In genomic region chr10:13693783-13694450, GRCh38 we compare ENCODE assay signal across 24 cellular contexts.
"Had no signal": no experiment of that assay in that cellular context is flagged by ENCODE, and none has a peak within 500 bp of the region (broad histone marks: within the 10 kb centered on the region; RNA-seq: fewer than 3 reads in every experiment).

No MANE protein-coding gene starts in this region.

- H3K4me3 Mint-ChIP-seq: activated CD4-positive, alpha-beta memory T cell treated with anti-CD3 and anti-CD28 coated beads, Interleukin-2, amount 10 ng/mL, durations not matched to agents 7 days and 5 days; activated CD4-positive, alpha-beta T cell treated with anti-CD3 and anti-CD28 coated beads, Interleukin-2, amount 10 ng/mL, durations not matched to agents 7 days and 5 days; activated naive CD4-positive, alpha-beta T cell treated with anti-CD3 and anti-CD28 coated beads, Interleukin-2, amount 10 ng/mL, durations not matched to agents 7 days and 5 days; activated T-cell treated with anti-CD3 and anti-CD28 coated beads, Interleukin-2, amount 50 U/mL, for 24 hours; immature natural killer cell; natural killer cell treated with Interleukin-12 subunit alpha and Interleukin-12 subunit beta and Interleukin-15 and Interleukin-18, amount 100 ng/mL, for 72 hours; T-helper 17 cell had no signal

- H3K79me2 ChIP-seq: parathyroid adenoma had no signal

- H3K4me1 ChIP-seq: parathyroid adenoma, transverse colon had no signal

- H3K27ac Mint-ChIP-seq: activated CD4-positive, alpha-beta memory T cell treated with anti-CD3 and anti-CD28 coated beads, Interleukin-2, amount 10 ng/mL, durations not matched to agents 7 days and 5 days; activated CD4-positive, alpha-beta T cell treated with anti-CD3 and anti-CD28 coated beads, Interleukin-2, amount 10 ng/mL, durations not matched to agents 7 days and 5 days; activated naive CD4-positive, alpha-beta T cell treated with anti-CD3 and anti-CD28 coated beads, Interleukin-2, amount 10 ng/mL, durations not matched to agents 7 days and 5 days; activated T-cell treated with anti-CD3 and anti-CD28 coated beads, Interleukin-2, amount 50 U/mL, for 24 hours; immature natural killer cell; natural killer cell treated with Interleukin-12 subunit alpha and Interleukin-12 subunit beta and Interleukin-15 and Interleukin-18, amount 100 ng/mL, for 72 hours; T-helper 17 cell had no signal

- H3K36me3 ChIP-seq: transverse colon had no signal

- H3K36me3 Mint-ChIP-seq: activated naive CD4-positive, alpha-beta T cell treated with anti-CD3 and anti-CD28 coated beads, Interleukin-2, amount 10 ng/mL, durations not matched to agents 7 days and 5 days; immature natural killer cell; natural killer cell treated with Interleukin-12 subunit alpha and Interleukin-12 subunit beta and Interleukin-15 and Interleukin-18, amount 100 ng/mL, for 72 hours had no signal

- H3K9me3 ChIP-seq: gastroesophageal sphincter, lower lobe of right lung, mucosa of descending colon, right atrium auricular region, transverse colon had no signal

- H3K4me3 ChIP-seq: coronary artery, dorsolateral prefrontal cortex, gastroesophageal sphincter, lower lobe of right lung, mucosa of descending colon, right atrium auricular region, transverse colon had no signal

- ATAC-seq: gastroesophageal sphincter; lower lobe of right lung; mucosa of descending colon; natural killer cell treated with Interleukin-12 subunit alpha and Interleukin-12 subunit beta and Interleukin-15 and Interleukin-18, amount 100 ng/mL, for 72 hours; T-helper 17 cell had no signal

- H3K27me3 Mint-ChIP-seq: activated CD4-positive, alpha-beta memory T cell treated with anti-CD3 and anti-CD28 coated beads, Interleukin-2, amount 10 ng/mL, durations not matched to agents 7 days and 5 days; activated CD4-positive, alpha-beta T cell treated with anti-CD3 and anti-CD28 coated beads, Interleukin-2, amount 10 ng/mL, durations not matched to agents 7 days and 5 days had no signal

- DNase-seq: activated CD4-positive, alpha-beta memory T cell treated with anti-CD3 and anti-CD28 coated beads, Interleukin-2, amount 10 ng/mL, durations not matched to agents 7 days and 5 days; activated CD4-positive, alpha-beta T cell treated with anti-CD3 and anti-CD28 coated beads for 1 hour; activated CD4-positive, alpha-beta T cell treated with anti-CD3 and anti-CD28 coated beads, Interleukin-2, amount 10 ng/mL, durations not matched to agents 7 days and 5 days; activated CD8-positive, alpha-beta memory T cell treated with anti-CD3 and anti-CD28 coated beads, Interleukin-2, amount 50 U/mL, for 48 hours; activated gamma-delta T cell; activated naive CD4-positive, alpha-beta T cell treated with anti-CD3 and anti-CD28 coated beads, Interleukin-2, amount 10 ng/mL, durations not matched to agents 7 days and 5 days; activated T-cell treated with anti-CD3 and anti-CD28 coated beads, Interleukin-2, amount 50 U/mL, for 24 hours; amniotic stem cell; brain microvascular endothelial cell; dorsolateral prefrontal cortex; effector memory CD4-positive, alpha-beta T cell; immature natural killer cell; lower lobe of right lung; mucosa of descending colon; nucleus accumbens; stimulated activated naive CD4-positive, alpha-beta T cell treated with Interleukin-2 at 50 U/mL for 16 hours; T-helper 17 cell; T1000; transverse colon had no signal

- H3K27ac ChIP-seq: brain microvascular endothelial cell, coronary artery, gastroesophageal sphincter, lower lobe of right lung, parathyroid adenoma, transverse colon had no signal

- H3K27me3 ChIP-seq: brain microvascular endothelial cell, dorsolateral prefrontal cortex, gastroesophageal sphincter, right atrium auricular region, transverse colon had no signal

- H2AFZ ChIP-seq: parathyroid adenoma had no signal

- H3K9ac ChIP-seq: parathyroid adenoma had no signal

- H3K4me1 Mint-ChIP-seq: activated CD4-positive, alpha-beta memory T cell treated with anti-CD3 and anti-CD28 coated beads, Interleukin-2, amount 10 ng/mL, durations not matched to agents 7 days and 5 days; activated CD4-positive, alpha-beta T cell treated with anti-CD3 and anti-CD28 coated beads, Interleukin-2, amount 10 ng/mL, durations not matched to agents 7 days and 5 days; activated naive CD4-positive, alpha-beta T cell treated with anti-CD3 and anti-CD28 coated beads, Interleukin-2, amount 10 ng/mL, durations not matched to agents 7 days and 5 days; immature natural killer cell had no signal

- H3K9me3 Mint-ChIP-seq: activated CD4-positive, alpha-beta memory T cell treated with anti-CD3 and anti-CD28 coated beads, Interleukin-2, amount 10 ng/mL, durations not matched to agents 7 days and 5 days; activated CD4-positive, alpha-beta T cell treated with anti-CD3 and anti-CD28 coated beads, Interleukin-2, amount 10 ng/mL, durations not matched to agents 7 days and 5 days; activated naive CD4-positive, alpha-beta T cell treated with anti-CD3 and anti-CD28 coated beads, Interleukin-2, amount 10 ng/mL, durations not matched to agents 7 days and 5 days; activated T-cell treated with anti-CD3 and anti-CD28 coated beads, Interleukin-2, amount 50 U/mL, for 24 hours; immature natural killer cell; natural killer cell treated with Interleukin-12 subunit alpha and Interleukin-12 subunit beta and Interleukin-15 and Interleukin-18, amount 100 ng/mL, for 72 hours had no signal
